Comparison of ENCODE assay signal across 26 cellular contexts in the genomic region with DNA sequence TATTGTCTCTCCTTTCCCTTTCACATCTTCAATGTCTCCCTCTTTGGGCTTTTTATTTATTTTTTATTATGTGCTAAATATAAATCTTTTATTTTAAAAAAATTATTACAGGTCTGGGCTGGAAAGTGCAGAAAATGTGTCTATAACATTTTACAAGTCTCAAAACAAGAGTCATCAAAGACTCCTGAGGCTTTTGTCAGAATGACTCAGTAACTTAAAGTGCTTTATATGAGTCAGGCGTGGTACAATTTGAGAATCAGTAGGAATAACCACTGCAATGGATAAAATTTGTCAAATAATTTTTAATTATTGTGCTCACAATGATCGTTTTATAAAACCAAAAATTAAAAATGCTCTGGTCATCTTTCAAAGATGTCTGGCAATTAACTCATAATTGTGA.
DNase-seq lines count a peak whose midpoint lies in the region; ATAC-seq and TF ChIP-seq lines count a peak whose summit lies in the region.
"Had no signal": no experiment of that assay in that cellular context is flagged by ENCODE, and none has a peak within 500 bp of the region (broad histone marks: within the 10 kb centered on the region; RNA-seq: fewer than 3 reads in every experiment).

No MANE protein-coding gene starts in this region.

- no peak for TF ChIP-seq RAD21 in IMR-90 (IDR thresholded peaks at IDR 0.05; ENCODE audit: low read length)

- no peak overlapping the region for H3K18ac ChIP-seq in IMR-90 (ENCODE audit: low read depth, low read length)
- no peak overlapping the region for H3K18ac ChIP-seq in neuronal stem cell (ENCODE audit: low read length)

- H4K8ac ChIP-seq in IMR-90 (ENCODE audit: low read depth in 2 of 2, low read length in 2 of 2) = no peak overlapping the region
- H4K8ac ChIP-seq in neuronal stem cell (ENCODE audit: low read depth, low read length) = no peak overlapping the region

- H2BK15ac ChIP-seq in IMR-90 (ENCODE audit: low read depth, low read length) = no peak overlapping the region
- no peak overlapping the region for H2BK15ac ChIP-seq in neuronal stem cell (ENCODE audit: low read length)

- no peak for ATAC-seq in IMR-90 (ENCODE audit: low read depth)
- ATAC-seq: activated T-cell treated with anti-CD3 and anti-CD28 coated beads, Interleukin-2, amount 50 U/mL, for 72 hours; esophagus mucosa; left lobe of liver; natural killer cell treated with Interleukin-12 subunit alpha and Interleukin-12 subunit beta and Interleukin-15 and Interleukin-18, amount 100 ng/mL, for 72 hours; pancreas; right cardiac atrium had no signal

- H3K9me3 ChIP-seq in IMR-90 (ENCODE audit: control insufficient read depth, insufficient read depth, low read length) = no peaks in the 10 kb centered on the region
- no peaks in the 10 kb centered on the region for H3K9me3 ChIP-seq in mammary epithelial cell (replicated peaks; ENCODE audit: insufficient read depth, low read length)
- no peaks in the 10 kb centered on the region for H3K9me3 ChIP-seq in ascending aorta
- H3K9me3 ChIP-seq in neuronal stem cell (replicated peaks in 1 of 2; ENCODE audit: control insufficient read depth in 2 of 2, insufficient read depth in 1 of 2, low read depth in 1 of 2, low read length in 2 of 2) = no peaks in the 10 kb centered on the region
- H3K9me3 ChIP-seq: pancreas, SJCRH30 had no signal

- H3K79me1 ChIP-seq in IMR-90 (ENCODE audit: low read depth in 1 of 2, low read length in 2 of 2) (no peaks in the 10 kb centered on the region), neuronal stem cell (ENCODE audit: low read depth, low read length) (no peaks in the 10 kb centered on the region)

- no peak overlapping the region for H2BK20ac ChIP-seq in IMR-90 (ENCODE audit: low read depth, low read length)

- H3K36me3 ChIP-seq in IMR-90 (ENCODE audit: control insufficient read depth, insufficient read depth, low read length) (no peaks in the 10 kb centered on the region), mammary epithelial cell (ENCODE audit: insufficient read depth, low read length) (no peaks in the 10 kb centered on the region), ascending aorta (no peaks in the 10 kb centered on the region), neuronal stem cell (replicated peaks in 1 of 2; ENCODE audit: control insufficient read depth in 2 of 2, insufficient read depth in 2 of 2, low read length in 2 of 2) (no peaks in the 10 kb centered on the region)
- H3K36me3 ChIP-seq: pancreas, SJCRH30 had no signal

- no peaks in the 10 kb centered on the region for H3K9me1 ChIP-seq in IMR-90 (ENCODE audit: insufficient read depth, low read length)

- H2BK12ac ChIP-seq in neuronal stem cell (ENCODE audit: low read length) = no peak overlapping the region

- in situ Hi-C loops in IMR-90 (cut with MboI; ENCODE audit: low sequenced_read_pairs) = no loop called here
- in situ Hi-C loops in mammary epithelial cell (cut with MboI; ENCODE audit: low sequenced_read_pairs in 2 of 2) = no loop called here

- no peak overlapping the region for H3K56ac ChIP-seq in IMR-90 (ENCODE audit: extremely low read depth, insufficient read depth, low read length)

- dilution Hi-C loops in IMR-90 (cut with HindIII; ENCODE audit: low sequenced_read_pairs, unreplicated experiment) (no loop called here), mammary epithelial cell (cut with HindIII; ENCODE audit: low sequenced_read_pairs) (no loop called here)

- H3K27ac ChIP-seq in IMR-90 (ENCODE audit: insufficient read depth, low read length) (no peak overlapping the region), mammary epithelial cell (ENCODE audit: insufficient read depth, low read depth, low read length) (no peak overlapping the region), ascending aorta (no peak overlapping the region), neuronal stem cell (replicated peaks; ENCODE audit: low read length) (no peak overlapping the region)
- H3K27ac ChIP-seq: C4-2B, pancreas, SJCRH30 had no signal

- no peak overlapping the region for H3K4ac ChIP-seq in IMR-90 (ENCODE audit: low read depth, low read length)
- H3K4ac ChIP-seq in neuronal stem cell (ENCODE audit: low read length) = no peak overlapping the region

- H3K4me1 ChIP-seq in IMR-90 (ENCODE audit: control insufficient read depth, insufficient read depth, low read length) = no peaks in the 10 kb centered on the region
- H3K4me1 ChIP-seq in mammary epithelial cell (ENCODE audit: insufficient read depth, low read length) = peaks cover 8% of the 10 kb centered on the region
- no peaks in the 10 kb centered on the region for H3K4me1 ChIP-seq in ascending aorta
- no peaks in the 10 kb centered on the region for H3K4me1 ChIP-seq in neuronal stem cell (ENCODE audit: control insufficient read depth in 2 of 2, insufficient read depth in 1 of 2, low read depth in 1 of 2, low read length in 2 of 2)
- H3K4me1 ChIP-seq: pancreas, SJCRH30 had no signal

- no peak overlapping the region for H3K14ac ChIP-seq in IMR-90 (replicated peaks; ENCODE audit: low read depth, low read length)
- no peak overlapping the region for H3K14ac ChIP-seq in neuronal stem cell (ENCODE audit: low read length)

- BruUV-seq in IMR-90 (replicated peaks; lab: Mats Ljungman, UMichigan) (no TSS peak), mammary epithelial cell (replicated peaks; lab: Mats Ljungman, UMichigan) (no TSS peak)

- POLR2A ChIA-PET in IMR-90 (lab: Charles Lee; ENCODE audit: unreplicated experiment) = no interaction called here

- no peak overlapping the region for H4K91ac ChIP-seq in IMR-90 (ENCODE audit: insufficient read depth, low read depth, low read length)
- H4K91ac ChIP-seq in neuronal stem cell (ENCODE audit: low read depth, low read length, poor library complexity) = no peak overlapping the region

- WGBS in IMR-90 (ENCODE audit: extremely low coverage in 2 of 2, insufficient read length in 1 of 2), 2 experiments = no CpG with 5 or more reads among the region's 2 CpGs
- 25% methylated on average over 2 of the region's 2 CpGs for WGBS in mammary epithelial cell (ENCODE audit: low coverage, missing lambda C conversion rate)
- WGBS in neuronal stem cell (ENCODE audit: extremely low coverage in 2 of 2, insufficient read length in 2 of 2, insufficient replicate concordance in 1 of 2), 2 donors = no CpG with 5 or more reads among the region's 2 CpGs

- H3K4me2 ChIP-seq in IMR-90 (ENCODE audit: low read depth, low read length) = no peak overlapping the region
- H3K4me2 ChIP-seq in mammary epithelial cell (ENCODE audit: insufficient read depth, low read depth, low read length) = no peak overlapping the region
- no peak overlapping the region for H3K4me2 ChIP-seq in neuronal stem cell (ENCODE audit: insufficient read depth, low read length, poor library complexity, severe bottlenecking)

- H3K27me3 ChIP-seq in IMR-90 (ENCODE audit: control insufficient read depth, insufficient read depth, low read length) = no peaks in the 10 kb centered on the region
- H3K27me3 ChIP-seq in mammary epithelial cell (ENCODE audit: insufficient read depth, low read length) = no peaks in the 10 kb centered on the region
- H3K27me3 ChIP-seq in ascending aorta = no peaks in the 10 kb centered on the region
- H3K27me3 ChIP-seq in neuronal stem cell (ENCODE audit: control insufficient read depth in 3 of 3, insufficient read depth in 3 of 3, low read depth in 1 of 3, low read length in 3 of 3) = no peaks in the 10 kb centered on the region
- H3K27me3 ChIP-seq: pancreas, SJCRH30 had no signal

- DNase-seq in AG20443 (ENCODE audit: low spot score) (peak; percentile 9), IMR-90 (peak; percentile 2), mammary epithelial cell (peak; percentile 64), iris pigment epithelial cell (ENCODE audit: low read depth) (peak; percentile 22), ascending aorta (ENCODE audit: low spot score in 2 of 2) (no peak), OCI-M2 (lab: John Stamatoyannopoulos, UW; ENCODE audit: unreplicated experiment) (no peak), neuronal stem cell (ENCODE audit: low spot score) (no peak)
- no peak for DNase-seq in activated CD8-positive, alpha-beta memory T cell treated with anti-CD3 and anti-CD28 coated beads, Interleukin-2, amount 50 U/mL, for 48 hours
- DNase-seq: activated CD4-positive, alpha-beta T cell treated with anti-CD3 and anti-CD28 coated beads for 4 hours; activated naive CD4-positive, alpha-beta T cell treated with anti-CD3 and anti-CD28 coated beads for 36 hours; activated T-cell treated with anti-CD3 and anti-CD28 coated beads, Interleukin-2, amount 50 U/mL, for 72 hours; cerebellar nuclear complex; effector CD4-positive, alpha-beta T cell; H9; KG1; NCI-H1930; NCI-H2227 treated with DMSO at 0.1 percent for 48 hours; NCI-H82; pancreas; right cardiac atrium; SJCRH30; stimulated activated CD8-positive, alpha-beta memory T cell treated with anti-CD3 and anti-CD28 coated beads, Interleukin-4, amount 100 ng/mL, for 48 hours had no signal

- H2BK5ac ChIP-seq in IMR-90 (ENCODE audit: low read depth, low read length, poor library complexity, severe bottlenecking) (no peak overlapping the region), neuronal stem cell (ENCODE audit: low read length) (no peak overlapping the region)

- H3K9ac ChIP-seq in IMR-90 (ENCODE audit: low read depth, low read length) (no peak overlapping the region), mammary epithelial cell (ENCODE audit: insufficient read depth, low read length) (no peak overlapping the region), neuronal stem cell (ENCODE audit: low read depth, low read length, poor library complexity) (no peak overlapping the region)

- no peak for TF ChIP-seq CTCF in IMR-90 (conservative IDR thresholded peaks at IDR 0.05; ENCODE audit: low read depth, low read length)
- no peak for TF ChIP-seq CTCF in mammary epithelial cell (conservative IDR thresholded peaks at IDR 0.05 in 1 of 2, IDR thresholded peaks at IDR 0.05 in 1 of 2; ENCODE audit: extremely low read depth in 1 of 2, insufficient read depth in 1 of 2, low read depth in 1 of 2, low read length in 2 of 2)
- no peak for TF ChIP-seq CTCF in ascending aorta (IDR thresholded peaks at IDR 0.05)

- H3K4me3 ChIP-seq in IMR-90 (ENCODE audit: insufficient read depth, low read depth, low read length) (no peak overlapping the region), mammary epithelial cell (replicated peaks in 1 of 3; ENCODE audit: insufficient read depth in 1 of 3, low read depth in 2 of 3, low read length in 3 of 3) (no peak overlapping the region), ascending aorta (no peak overlapping the region), neuronal stem cell (ENCODE audit: low read length in 2 of 2) (no peak overlapping the region)
- H3K4me3 ChIP-seq: pancreas, SJCRH30 had no signal

- H3K23ac ChIP-seq in IMR-90 (ENCODE audit: low read depth, low read length) (no peak overlapping the region), neuronal stem cell (ENCODE audit: low read depth, low read length, poor library complexity) (no peak overlapping the region)

- H2BK120ac ChIP-seq in IMR-90 (ENCODE audit: low read depth, low read length) (no peak overlapping the region), neuronal stem cell (ENCODE audit: low read depth, low read length) (no peak overlapping the region)

- no peak overlapping the region for H2AK9ac ChIP-seq in IMR-90 (replicated peaks; ENCODE audit: low read depth, low read length, poor library complexity)

- H4K20me1 ChIP-seq in IMR-90 (ENCODE audit: insufficient read depth, low read length) (no peaks in the 10 kb centered on the region), mammary epithelial cell (ENCODE audit: insufficient read depth, low read length) (no peaks in the 10 kb centered on the region)

- H3K79me2 ChIP-seq in mammary epithelial cell (ENCODE audit: insufficient read depth, low read length) = no peaks in the 10 kb centered on the region

- no peak for TF ChIP-seq POLR2A in IMR-90 (IDR thresholded peaks at IDR 0.05; ENCODE audit: low read depth, low read length)

- H2AFZ ChIP-seq in IMR-90 (replicated peaks; ENCODE audit: low read length, poor library complexity) (no peak overlapping the region), mammary epithelial cell (ENCODE audit: low read depth, low read length) (no peak overlapping the region), neuronal stem cell (ENCODE audit: low read length) (no peak overlapping the region)

- H2AK5ac ChIP-seq in IMR-90 (ENCODE audit: low read depth, low read length) = no peak overlapping the region
- H2AK5ac ChIP-seq in neuronal stem cell (ENCODE audit: low read depth, low read length) = no peak overlapping the region

- intact Hi-C loops in IMR-90 (cut with micrococcal nuclease) (no loop called here), mammary epithelial cell (cut with micrococcal nuclease) (no loop called here), ascending aorta (cut with DNase I) (no loop called here)

- CTCF ChIA-PET in IMR-90 (lab: Yijun Ruan, JAX) (no interaction called here), mammary epithelial cell (lab: Charles Lee; ENCODE audit: low non-redundant PET) (no interaction called here)

- no peak overlapping the region for H4K5ac ChIP-seq in IMR-90 (ENCODE audit: low read depth, low read length)

Comparison
In these comparisons a context has a peak if more than half of its experiments do, and no peak if none do; other contexts are left out.
1. DNase-seq: peak in AG20443 (single experiment), IMR-90 (single experiment), mammary epithelial cell (single experiment) and iris pigment epithelial cell (single experiment); none in activated CD8-positive, alpha-beta memory T cell treated with anti-CD3 and anti-CD28 coated beads, Interleukin-2, amount 50 U/mL, for 48 hours (single experiment), ascending aorta (0 of 2), OCI-M2 (single experiment) and neuronal stem cell (single experiment).